Comparison of ENCODE assay signal across 1 cellular context in genomic region chr2:68995911-68996310, GRCh38.
TF ChIP-seq lines count a peak whose summit lies in the region.

No MANE protein-coding gene starts in this region.

TF ChIP-seq in IMR-90, 13 proteins besides CTCF, POLR2A, EP300 and RAD21:
- no peak for TF ChIP-seq MAZ (IDR thresholded peaks at IDR 0.05; ENCODE audit: borderline replicate concordance, low read depth, low read length)
- no peak for TF ChIP-seq RFX5 (IDR thresholded peaks at IDR 0.05; ENCODE audit: low read depth, low read length)
- TF ChIP-seq ELK1 (IDR thresholded peaks at IDR 0.05; ENCODE audit: borderline replicate concordance, low read depth, low read length), result no peak
